10 cellular contexts compared by ENCODE assay signal in the genomic region with DNA sequence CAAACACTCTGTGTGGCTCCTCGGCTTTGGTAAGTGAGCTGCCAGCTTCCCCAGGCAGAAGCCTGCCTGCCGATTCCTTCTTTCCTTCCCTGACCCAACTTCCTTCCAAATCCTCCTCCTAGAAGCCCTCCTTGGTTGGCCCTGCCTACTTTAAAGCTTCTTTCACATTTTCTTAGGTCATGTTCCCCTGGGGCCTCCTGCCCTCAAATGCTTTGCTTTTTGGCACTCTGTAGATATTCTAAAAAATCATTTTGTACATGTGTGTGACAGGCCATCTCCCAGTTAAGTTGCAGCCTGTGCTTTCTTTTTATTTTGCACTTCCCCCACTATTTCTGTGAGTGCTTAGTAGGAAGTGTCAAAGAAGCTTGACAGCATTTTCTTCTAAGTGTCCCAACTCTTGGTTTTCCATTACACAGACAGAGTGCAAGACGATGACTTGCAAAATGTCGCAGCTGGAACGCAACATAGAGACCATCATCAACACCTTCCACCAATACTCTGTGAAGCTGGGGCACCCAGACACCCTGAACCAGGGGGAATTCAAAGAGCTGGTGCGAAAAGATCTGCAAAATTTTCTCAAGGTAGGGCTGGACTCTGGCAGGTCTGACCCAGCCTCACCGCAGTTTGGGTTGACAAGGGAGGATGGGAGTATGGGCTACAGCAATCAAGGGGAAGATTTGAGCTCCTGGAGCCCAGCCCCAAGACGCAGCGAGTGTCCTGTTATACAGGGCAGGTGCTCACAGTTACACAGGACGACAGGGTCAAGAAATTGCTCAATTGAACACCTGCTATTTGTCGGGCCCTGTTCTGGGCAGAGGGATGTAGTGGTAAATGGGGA. TPM values are rescaled to one million over a fixed set of nuclear protein-coding genes. Genes with fewer than 3 reads are reported as not detected.
DNase-seq lines count a peak whose midpoint lies in the region; ATAC-seq and TF ChIP-seq lines count a peak whose summit lies in the region.
"Had no signal": no experiment of that assay in that cellular context is flagged by ENCODE, and none has a peak within 500 bp of the region (broad histone marks: within the 10 kb centered on the region; RNA-seq: fewer than 3 reads in every experiment).

A gene (plus strand): TSS at position 2 of the 838 bp plus-strand sequence. CDS start 430 bp downstream, at position 432.

- CTCF ChIA-PET in activated CD8-positive, alpha-beta memory T cell treated with anti-CD3 and anti-CD28 coated beads, Interleukin-2, amount 10 ng/mL, durations not matched to agents 7 days and 5 days (lab: Charles Lee): interaction anchor here (0.6 to 2.3 kb wide), 2 partner anchors 136 to 508 kb away, joined by 3 to 11 read pairs; no protein-coding TSS in a partner anchor

- H3K4me1 Mint-ChIP-seq in activated CD8-positive, alpha-beta memory T cell treated with anti-CD3 and anti-CD28 coated beads, Interleukin-2, amount 10 ng/mL, durations not matched to agents 7 days and 5 days: peaks cover 7% of the 10 kb centered on the region
- H3K4me1 Mint-ChIP-seq in endothelial cell (ENCODE audit: unreplicated experiment): peaks cover 21% of the 10 kb centered on the region
- peaks cover 3% of the 10 kb centered on the region for H3K4me1 Mint-ChIP-seq in type B pancreatic cell (ENCODE audit: unreplicated experiment)

- ATAC-seq in activated CD8-positive, alpha-beta memory T cell treated with anti-CD3 and anti-CD28 coated beads, Interleukin-2, amount 10 ng/mL, durations not matched to agents 7 days and 5 days: no peak
- ATAC-seq in GM18520 (IDR thresholded peaks at IDR 0.05; ENCODE audit: unreplicated experiment): no peak

- H3K27me3 ChIP-seq in mononuclear cell (ENCODE audit: insufficient read depth, low read length): no peaks in the 10 kb centered on the region

- H3K36me3 Mint-ChIP-seq in activated CD8-positive, alpha-beta memory T cell treated with anti-CD3 and anti-CD28 coated beads, Interleukin-2, amount 10 ng/mL, durations not matched to agents 7 days and 5 days: no peaks in the 10 kb centered on the region
- H3K36me3 Mint-ChIP-seq in endothelial cell (ENCODE audit: low read depth, unreplicated experiment) (no peaks in the 10 kb centered on the region), type B pancreatic cell (peaks cover 4% of the 10 kb centered on the region)

- peak within 1 kb of the TSS; percentile 61 for H3K4me3 ChIP-seq in mononuclear cell (ENCODE audit: low read length)

- no peaks in the 10 kb centered on the region for H3K9me3 ChIP-seq in mononuclear cell (ENCODE audit: low read depth, low read length)

- peaks cover 52% of the 10 kb centered on the region for H3K4me1 ChIP-seq in mononuclear cell (ENCODE audit: insufficient read depth, low read length)

- no peak for TF ChIP-seq CTCF in endothelial cell (IDR thresholded peaks at IDR 0.05; ENCODE audit: unreplicated experiment)
- TF ChIP-seq CTCF in type B pancreatic cell (conservative IDR thresholded peaks at IDR 0.05): no peak

- no peaks in the 10 kb centered on the region for H3K9me3 Mint-ChIP-seq in activated CD8-positive, alpha-beta memory T cell treated with anti-CD3 and anti-CD28 coated beads, Interleukin-2, amount 10 ng/mL, durations not matched to agents 7 days and 5 days (ENCODE audit: low read depth)
- no peaks in the 10 kb centered on the region for H3K9me3 Mint-ChIP-seq in endothelial cell (ENCODE audit: unreplicated experiment)
- H3K9me3 Mint-ChIP-seq in type B pancreatic cell: no peaks in the 10 kb centered on the region

- H3K27me3 Mint-ChIP-seq in activated CD8-positive, alpha-beta memory T cell treated with anti-CD3 and anti-CD28 coated beads, Interleukin-2, amount 10 ng/mL, durations not matched to agents 7 days and 5 days: peaks cover 6% of the 10 kb centered on the region
- peaks cover 5% of the 10 kb centered on the region for H3K27me3 Mint-ChIP-seq in endothelial cell (ENCODE audit: unreplicated experiment)
- H3K27me3 Mint-ChIP-seq in type B pancreatic cell: no peaks in the 10 kb centered on the region

- in situ Hi-C loops in ACHN (cut with HindIII; ENCODE audit: low pct_ligation_motif_present, low pct_unique_long_range_greater_than_20kb, low sequenced_read_pairs): loop anchor here (10.0 kb wide), 2 partner anchors 47 to 137 kb away; no protein-coding TSS in a partner anchor

- DNase-seq in activated CD8-positive, alpha-beta memory T cell treated with anti-CD3 and anti-CD28 coated beads for 24 hours: peak; percentile 50
- no peak for DNase-seq in activated CD8-positive, alpha-beta memory T cell treated with anti-CD3 and anti-CD28 coated beads, Interleukin-2, amount 10 ng/mL, durations not matched to agents 7 days and 5 days
- DNase-seq in endothelial cell (ENCODE audit: low spot score): no peak
- peak; percentile 25 for DNase-seq in type B pancreatic cell (ENCODE audit: extremely low spot score, unreplicated experiment)
- no peak for DNase-seq in activated CD4-positive, CD25-positive, alpha-beta regulatory T cell (lab: John Stamatoyannopoulos, UW)
- no peak for DNase-seq in ACHN
- DNase-seq: NCI-H2029 had no signal

- H3K27ac Mint-ChIP-seq in activated CD8-positive, alpha-beta memory T cell treated with anti-CD3 and anti-CD28 coated beads, Interleukin-2, amount 10 ng/mL, durations not matched to agents 7 days and 5 days: no peak within 1 kb of the TSS
- H3K27ac Mint-ChIP-seq in endothelial cell (ENCODE audit: unreplicated experiment) (no peak within 1 kb of the TSS), type B pancreatic cell (peak within 1 kb of the TSS; percentile 92)

- H3K4me3 Mint-ChIP-seq in activated CD8-positive, alpha-beta memory T cell treated with anti-CD3 and anti-CD28 coated beads, Interleukin-2, amount 10 ng/mL, durations not matched to agents 7 days and 5 days: no peak within 1 kb of the TSS
- peak within 1 kb of the TSS; percentile 29 for H3K4me3 Mint-ChIP-seq in endothelial cell (ENCODE audit: unreplicated experiment)
- peak within 1 kb of the TSS; percentile 69 for H3K4me3 Mint-ChIP-seq in type B pancreatic cell

RNA-seq across cellular contexts. Expression of the gene that starts here (rescaled TPM):
- total RNA-seq in activated CD8-positive, alpha-beta memory T cell treated with anti-CD3 and anti-CD28 coated beads, Interleukin-2, amount 10 ng/mL, durations not matched to agents 7 days and 5 days: not detected
- total RNA-seq in endothelial cell (ENCODE audit: unreplicated experiment) (0.51 TPM), mononuclear cell (5,352 TPM), type B pancreatic cell (ENCODE audit: low replicate concordance) (1,065 and 1,707 TPM in 2 replicates)
- total RNA-seq: T-helper 2 cell treated with Interferon-gamma antibody and Interleukin-4, amounts not matched to agents 100 ng/mL and 5 ng/mL, for 36 hours had no signal

Comparison
In these comparisons a context has a peak if more than half of its experiments do, and no peak if none do; other contexts are left out.
1. RNA of the gene that starts here (total RNA-seq): 5,352 TPM in mononuclear cell (single experiment) and 1,065 to 1,707 TPM in type B pancreatic cell; 0.51 TPM in endothelial cell (single experiment) and not detected in activated CD8-positive, alpha-beta memory T cell treated with anti-CD3 and anti-CD28 coated beads, Interleukin-2, amount 10 ng/mL, durations not matched to agents 7 days and 5 days; every median in the first group is over 100 times any median in the second.
2. DNase-seq: peak in activated CD8-positive, alpha-beta memory T cell treated with anti-CD3 and anti-CD28 coated beads for 24 hours (single experiment) and type B pancreatic cell (single experiment); none in activated CD8-positive, alpha-beta memory T cell treated with anti-CD3 and anti-CD28 coated beads, Interleukin-2, amount 10 ng/mL, durations not matched to agents 7 days and 5 days (single experiment), endothelial cell (single experiment), activated CD4-positive, CD25-positive, alpha-beta regulatory T cell (0 of 4) and ACHN (single experiment).